Comparison of ENCODE assay signal across 28 cellular contexts in the genomic region with DNA sequence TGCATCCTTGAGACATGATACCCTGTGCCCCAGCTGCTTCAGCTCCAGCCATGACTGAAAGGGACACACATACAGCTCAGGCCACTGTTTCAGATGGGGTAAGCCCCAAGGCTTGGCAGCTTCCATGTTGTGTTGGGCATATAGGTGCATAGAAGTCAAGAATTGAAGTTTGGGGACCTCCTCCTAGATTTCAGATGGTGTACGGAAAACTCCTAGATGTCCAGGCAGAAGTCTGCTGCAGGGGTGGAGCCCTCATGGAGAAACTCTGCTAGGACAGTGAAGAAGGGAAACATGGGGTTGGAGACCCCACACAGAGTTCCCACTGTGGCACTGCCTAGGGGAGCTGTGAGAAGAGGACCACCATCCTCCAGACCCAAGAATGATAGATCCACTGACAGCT.
"Had no signal": no experiment of that assay in that cellular context is flagged by ENCODE, and none has a peak within 500 bp of the region (broad histone marks: within the 10 kb centered on the region; RNA-seq: fewer than 3 reads in every experiment).

No MANE protein-coding gene starts in this region.

- H3K4me1 ChIP-seq: colonic mucosa, esophagus squamous epithelium, gastrocnemius medialis, heart right ventricle, left lung, lower lobe of right lung had no signal

- FAIRE-seq: endometrium, islet of Langerhans, keratinocyte had no signal

- H3K27me3 Mint-ChIP-seq: dendritic cell treated with granulocyte-macrophage colony-stimulating factor and Interleukin-4, amounts not matched to agents 40 ng/mL and 50 ng/mL, for 4 days; effector memory CD8-positive, alpha-beta T cell; naive B cell; naive thymus-derived CD8-positive, alpha-beta T cell had no signal

- DNase-seq: colonic mucosa; cortex of kidney; effector CD8-positive, alpha-beta T cell; effector memory CD8-positive, alpha-beta T cell; endodermal cell; erythroblast; esophagus squamous epithelium; foreskin fibroblast; foreskin melanocyte; gastrocnemius medialis; glutamatergic neuron; head of caudate nucleus; heart right ventricle; hippocampal formation; left cardiac atrium; left lung; left ventricle myocardium superior; lower lobe of right lung; mucosa of descending colon; naive B cell; naive thymus-derived CD8-positive, alpha-beta T cell had no signal

- ATAC-seq: effector memory CD8-positive, alpha-beta T cell; esophagus mucosa; gastrocnemius medialis; heart right ventricle; left cardiac atrium; left lung; left ventricle myocardium superior; lower lobe of right lung; mucosa of descending colon; naive thymus-derived CD8-positive, alpha-beta T cell had no signal

- H3K4me3 ChIP-seq: colonic mucosa, esophagus squamous epithelium, gastrocnemius medialis, heart right ventricle, left lung, lower lobe of right lung, mucosa of descending colon had no signal

- H3K4me1 Mint-ChIP-seq: endodermal cell; mesothelial cell of epicardium; naive B cell; naive thymus-derived CD8-positive, alpha-beta T cell had no signal

- H3K27me3 ChIP-seq: colonic mucosa, esophagus squamous epithelium, gastrocnemius medialis, heart right ventricle, left lung had no signal

- H3K27ac ChIP-seq: colonic mucosa, epithelial cell of prostate, esophagus squamous epithelium, gastrocnemius medialis, heart right ventricle, left lung, lower lobe of right lung had no signal

- H3K4me3 Mint-ChIP-seq: dendritic cell treated with granulocyte-macrophage colony-stimulating factor and Interleukin-4, amounts not matched to agents 40 ng/mL and 50 ng/mL, for 4 days; effector memory CD8-positive, alpha-beta T cell; endodermal cell; mesothelial cell of epicardium; naive B cell; naive thymus-derived CD8-positive, alpha-beta T cell had no signal

- H3K36me3 ChIP-seq: colonic mucosa, esophagus squamous epithelium, gastrocnemius medialis, heart right ventricle, left lung, lower lobe of right lung had no signal

- H3K9me3 ChIP-seq: gastrocnemius medialis had no signal

- H3K27ac Mint-ChIP-seq: dendritic cell treated with granulocyte-macrophage colony-stimulating factor and Interleukin-4, amounts not matched to agents 40 ng/mL and 50 ng/mL, for 4 days; effector memory CD8-positive, alpha-beta T cell; endodermal cell; mesothelial cell of epicardium; naive B cell; naive thymus-derived CD8-positive, alpha-beta T cell had no signal
